8 cellular contexts compared by ENCODE assay signal in the genomic region with DNA sequence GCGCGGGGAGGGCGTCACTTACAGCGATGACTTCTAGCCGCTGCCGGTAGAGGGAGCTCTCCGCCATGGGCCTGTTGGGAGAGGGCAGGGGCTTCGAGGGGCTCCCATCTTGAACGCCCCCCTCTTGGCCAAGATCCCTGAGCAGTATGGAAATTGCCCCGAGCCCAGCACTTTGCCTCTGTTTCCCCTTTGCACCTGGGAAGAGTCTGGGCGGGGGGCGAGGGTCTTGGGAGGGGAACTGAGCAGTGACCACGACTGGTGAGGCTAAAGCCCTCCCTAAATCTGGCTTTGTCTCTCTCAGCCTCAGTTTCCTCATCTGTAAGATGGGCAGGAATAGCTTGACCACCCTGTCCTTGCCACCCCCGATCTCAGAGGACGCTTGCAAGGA. TPM values are rescaled to one million over a fixed set of nuclear protein-coding genes. Genes with fewer than 3 reads are reported as not detected.
A peak's percentile ranks its signal among the peaks of the same experiment; 100 is the strongest.
DNase-seq lines count a peak whose midpoint lies in the region; ATAC-seq, FAIRE-seq and TF ChIP-seq lines count a peak whose summit lies in the region.
"Had no signal": no experiment of that assay in that cellular context is flagged by ENCODE, and none has a peak within 500 bp of the region (broad histone marks: within the 10 kb centered on the region; RNA-seq: fewer than 3 reads in every experiment).

No MANE protein-coding gene starts in this region.

- H3K27me3 Mint-ChIP-seq in H9 (ENCODE audit: low read depth) = peaks cover 46% of the 10 kb centered on the region
- H3K27me3 Mint-ChIP-seq in activated CD4-positive, alpha-beta T cell treated with anti-CD3 and anti-CD28 coated beads, Interleukin-2, amount 10 ng/mL, durations not matched to agents 24 days and 14 days = peaks cover 40% of the 10 kb centered on the region

- no peak overlapping the region for H3K4me3 ChIP-seq in endothelial cell of umbilical vein (replicated peaks in 1 of 3; ENCODE audit: insufficient read depth in 1 of 3, low read depth in 1 of 3, low read length in 3 of 3)
- H3K4me3 ChIP-seq: SJSA1 had no signal

- ATAC-seq in GM21381 (IDR thresholded peaks at IDR 0.05; ENCODE audit: unreplicated experiment) = no peak

- POLR2A ChIA-PET in endothelial cell of umbilical vein (lab: Charles Lee) = interaction anchor here (0.6 kb wide), 1 partner anchor 1053 kb away, joined by 3 read pairs; no protein-coding TSS in a partner anchor

- no peak overlapping the region for H3K27ac Mint-ChIP-seq in H9
- H3K27ac Mint-ChIP-seq in activated CD4-positive, alpha-beta T cell treated with anti-CD3 and anti-CD28 coated beads, Interleukin-2, amount 10 ng/mL, durations not matched to agents 24 days and 14 days = no peak overlapping the region

- H2BK15ac ChIP-seq in H9 (ENCODE audit: low read depth, low read length) = no peak overlapping the region

- no peak overlapping the region for H3K56ac ChIP-seq in H9 (ENCODE audit: insufficient read length, low read depth, low read length)

- no peaks in the 10 kb centered on the region for H3K9me1 ChIP-seq in endothelial cell of umbilical vein (replicated peaks; ENCODE audit: control insufficient read depth, extremely low read depth, insufficient read depth, low read length)

- CTCF ChIA-PET in endothelial cell of umbilical vein (lab: Charles Lee) = interaction anchor here (0.6 to 4.6 kb wide), 40 partner anchors 8 to 534 kb away, joined by 3 to 58 read pairs (median 5); partner anchors contain the start of genes ASF1B, IL27RA, MISP3 and NANOS3

- H3K4me2 ChIP-seq in H9 (ENCODE audit: insufficient read depth, insufficient read length, low read length) (no peak overlapping the region), endothelial cell of umbilical vein (ENCODE audit: insufficient read depth, low read length) (no peak overlapping the region)

- no peak overlapping the region for H3K9ac ChIP-seq in H9 (ENCODE audit: extremely low read depth, insufficient read length, low read length)
- H3K9ac ChIP-seq in endothelial cell of umbilical vein (replicated peaks; ENCODE audit: extremely low read depth, insufficient read depth, low read length) = no peak overlapping the region

- H2AFZ ChIP-seq in H9 (ENCODE audit: low read length) (no peak overlapping the region), endothelial cell of umbilical vein (ENCODE audit: low read depth, low read length) (no peak overlapping the region)

- H3K9me3 Mint-ChIP-seq in H9 = no peaks in the 10 kb centered on the region; a peak in 2 of 5 replicates
- no peaks in the 10 kb centered on the region for H3K9me3 Mint-ChIP-seq in activated CD4-positive, alpha-beta T cell treated with anti-CD3 and anti-CD28 coated beads, Interleukin-2, amount 10 ng/mL, durations not matched to agents 24 days and 14 days

- dilution Hi-C loops in endothelial cell of umbilical vein (cut with MboI; ENCODE audit: extremely low pct_ligation_motif_present, low sequenced_read_pairs) = no loop called here

- H4K5ac ChIP-seq in H9 (ENCODE audit: insufficient read length, low read depth, low read length) = no peak overlapping the region

- H3K4me3 Mint-ChIP-seq in H9 = peak overlapping the region in 1 of 2 experiments; percentile 93; a peak in 3 of 5 replicates
- peak overlapping the region; percentile 80 for H3K4me3 Mint-ChIP-seq in activated CD4-positive, alpha-beta T cell treated with anti-CD3 and anti-CD28 coated beads, Interleukin-2, amount 10 ng/mL, durations not matched to agents 24 days and 14 days

- H4K8ac ChIP-seq in H9 (replicated peaks; ENCODE audit: insufficient read length, low read depth, low read length) = no peak overlapping the region

- intact Hi-C loops in activated CD4-positive, alpha-beta T cell treated with anti-CD3 and anti-CD28 coated beads, Interleukin-2, amount 10 ng/mL, durations not matched to agents 24 days and 14 days (cut with micrococcal nuclease) = loop anchor here (5.0 kb wide), 1 partner anchor 177 kb away; no protein-coding TSS in a partner anchor
- intact Hi-C loops in endothelial cell of umbilical vein (cut with micrococcal nuclease) = loop anchor here (5.0 kb wide), 1 partner anchor 177 kb away; no protein-coding TSS in a partner anchor

- H3K18ac ChIP-seq in H9 (ENCODE audit: insufficient read length, low read depth, low read length) = no peak overlapping the region

- H3K9me3 ChIP-seq in H9 (ENCODE audit: control insufficient read depth, low read depth, low read length) (no peaks in the 10 kb centered on the region), endothelial cell of umbilical vein (replicated peaks; ENCODE audit: control insufficient read depth, insufficient read depth, low read length) (no peaks in the 10 kb centered on the region)
- H3K9me3 ChIP-seq: SJSA1 had no signal

- H3K79me2 ChIP-seq in H9 (ENCODE audit: insufficient read depth, low read length) (no peaks in the 10 kb centered on the region), endothelial cell of umbilical vein (ENCODE audit: control insufficient read depth, insufficient read depth, low read length) (no peaks in the 10 kb centered on the region)

- no peaks in the 10 kb centered on the region for H3K79me1 ChIP-seq in H9 (ENCODE audit: insufficient read depth, low read depth, low read length, poor library complexity, severe bottlenecking)

- H2AK5ac ChIP-seq in H9 (ENCODE audit: insufficient read length, low read length) = no peak overlapping the region

- H3T11ph ChIP-seq in H9 (ENCODE audit: low read length) = no peak overlapping the region

- no peak overlapping the region for H2BK12ac ChIP-seq in H9 (ENCODE audit: insufficient read length, low read depth, low read length)

- H3K23me2 ChIP-seq in H9 (ENCODE audit: insufficient read length, low read depth, low read length, poor library complexity, severe bottlenecking) = peaks cover 6% of the 10 kb centered on the region

- peaks cover 9 to 23% of the 10 kb centered on the region in 2 experiments for H3K4me1 Mint-ChIP-seq in H9
- peaks cover 27% of the 10 kb centered on the region for H3K4me1 Mint-ChIP-seq in activated CD4-positive, alpha-beta T cell treated with anti-CD3 and anti-CD28 coated beads, Interleukin-2, amount 10 ng/mL, durations not matched to agents 24 days and 14 days

- H3K27me3 ChIP-seq in H9 (ENCODE audit: insufficient read depth, low read length) (peaks cover 8% of the 10 kb centered on the region), endothelial cell of umbilical vein (ENCODE audit: control insufficient read depth in 2 of 2, insufficient read depth in 2 of 2, low read length in 2 of 2) (peaks cover 7 to 8% of the 10 kb centered on the region in 2 experiments)

- H3K23ac ChIP-seq in H9 (ENCODE audit: insufficient read length, low read depth, low read length) = no peak overlapping the region

- no peak for TF ChIP-seq POLR2A in endothelial cell of umbilical vein (IDR thresholded peaks at IDR 0.05; ENCODE audit: low read depth, low read length)

- no peak for FAIRE-seq in endothelial cell of umbilical vein (lab: Jason Lieb, UNC)

- BruUV-seq in endothelial cell of umbilical vein (replicated peaks; lab: Mats Ljungman, UMichigan) = no TSS peak

- H2BK5ac ChIP-seq in H9 (ENCODE audit: insufficient read length, low read length) = no peak overlapping the region

- H4K20me1 ChIP-seq in H9 (ENCODE audit: control insufficient read depth, insufficient read depth, insufficient read length) = no peaks in the 10 kb centered on the region
- no peaks in the 10 kb centered on the region for H4K20me1 ChIP-seq in endothelial cell of umbilical vein (replicated peaks; ENCODE audit: control insufficient read depth, extremely low read depth, insufficient read depth, low read length)

- H3K27ac ChIP-seq in H9 (ENCODE audit: insufficient read length, low read depth, low read length) = no peak overlapping the region
- no peak overlapping the region for H3K27ac ChIP-seq in endothelial cell of umbilical vein (ENCODE audit: insufficient read depth, low read depth, low read length)
- H3K27ac ChIP-seq: SJSA1 had no signal

- no peaks in the 10 kb centered on the region; the same call in 1 of the 2 replicates for H3K4me1 ChIP-seq in H9 (ENCODE audit: insufficient read depth, low read length)
- H3K4me1 ChIP-seq in endothelial cell of umbilical vein (ENCODE audit: control insufficient read depth, extremely low read depth, insufficient read depth, low read length) = no peaks in the 10 kb centered on the region

- H4K91ac ChIP-seq in H9 (ENCODE audit: insufficient read length, low read depth, low read length) = no peak overlapping the region

- peak; percentile 85 for TF ChIP-seq CTCF in H9 (conservative IDR thresholded peaks at IDR 0.05)
- peak; percentile 67 to 87 for TF ChIP-seq CTCF in endothelial cell of umbilical vein (IDR thresholded peaks at IDR 0.05; ENCODE audit: extremely low read depth in 1 of 2, insufficient read depth in 1 of 2, low read depth in 1 of 2, low read length in 2 of 2)

- H3K36me3 Mint-ChIP-seq in H9 (ENCODE audit: insufficient read depth in 1 of 3, low read depth in 3 of 3) = peaks cover 0 to 2% (median 0%) of the 10 kb centered on the region in 3 experiments; a peak in 2 of 7 replicates
- peaks cover 2% of the 10 kb centered on the region for H3K36me3 Mint-ChIP-seq in activated CD4-positive, alpha-beta T cell treated with anti-CD3 and anti-CD28 coated beads, Interleukin-2, amount 10 ng/mL, durations not matched to agents 24 days and 14 days (ENCODE audit: low read depth)

- H3K4ac ChIP-seq in H9 (ENCODE audit: low read depth, low read length) = no peak overlapping the region

- H3K14ac ChIP-seq in H9 (ENCODE audit: insufficient read depth, low read length) = no peak overlapping the region

- DNase-seq in H9 (peak; percentile 61), endothelial cell of umbilical vein (ENCODE audit: low read depth, low spot score) (no peak), SK-N-DZ (ENCODE audit: low spot score) (no peak), NCI-H1694 treated with DMSO at 0.1 percent for 48 hours (lab: John Stamatoyannopoulos, UW) (no peak)
- peak; percentile 87 for DNase-seq in activated CD4-positive, alpha-beta T cell treated with anti-CD3 and anti-CD28 coated beads, Interleukin-2, amount 10 ng/mL, durations not matched to agents 24 days and 14 days
- peak; percentile 48 for DNase-seq in stimulated activated CD4-positive, alpha-beta T cell treated with anti-CD3 and anti-CD28 coated beads, Interleukin-1b, Interleukin-23, amount 100 ng/mL, for 48 hours

- WGBS in H9 (ENCODE audit: extremely low coverage, insufficient read length, low lambda C conversion rate) = no CpG with 5 or more reads among the region's 15 CpGs

- H3K36me3 ChIP-seq in endothelial cell of umbilical vein (ENCODE audit: control insufficient read depth in 2 of 2, extremely low read depth in 1 of 2, insufficient read depth in 2 of 2, low read length in 2 of 2) = no peaks in the 10 kb centered on the region
- H3K36me3 ChIP-seq: SJSA1 had no signal

- no peak overlapping the region for H2BK20ac ChIP-seq in H9 (ENCODE audit: low read depth, low read length, poor library complexity, severe bottlenecking)

- H2BK120ac ChIP-seq in H9 (ENCODE audit: low read depth, low read length, poor library complexity, severe bottlenecking) = no peak overlapping the region

RNA-seq across cellular contexts. Expression of gene PALM3, which starts 2.8 kb away (rescaled TPM):
- total RNA-seq in H9 (2021) (11.5 and 13.5 TPM in 2 replicates), endothelial cell of umbilical vein (0.31 TPM in 1 of 2 replicates, not detected in the other)
- 0.28 TPM in 1 of 2 replicates, not detected in the other for total RNA-seq in activated CD4-positive, alpha-beta T cell treated with anti-CD3 and anti-CD28 coated beads, Interleukin-2, amount 10 ng/mL, durations not matched to agents 24 days and 14 days
- polyA plus RNA-seq in endothelial cell of umbilical vein = 0.08 TPM in 2 replicates
- polyA plus RNA-seq in endothelial cell of umbilical vein (2011; cell fraction: cytosol; rRNA removed) = 0.03 and 0.06 TPM in 2 replicates
- polyA plus RNA-seq in endothelial cell of umbilical vein (2011; cell fraction: nucleus; rRNA removed) = not detected in 2 replicates
- 0.28 TPM in 1 of 2 replicates, not detected in the other for polyA plus RNA-seq in endothelial cell of umbilical vein (2012)
- not detected in 2 replicates for polyA minus RNA-seq in endothelial cell of umbilical vein
- polyA minus RNA-seq in endothelial cell of umbilical vein (2011; cell fraction: cytosol; rRNA and poly(A)+ RNA removed) = not detected
- polyA minus RNA-seq in endothelial cell of umbilical vein (2011; cell fraction: nucleus; rRNA and poly(A)+ RNA removed) = not detected in 2 replicates
- 1.8 TPM in 1 of 2 replicates, not detected in the other for polyA plus RNA-seq in SK-N-DZ (2014; cell fraction: cytosol; rRNA removed)
- 0.82 and 0.93 TPM in 2 replicates for polyA plus RNA-seq in SK-N-DZ (2014; cell fraction: nucleus; rRNA removed)
- total RNA-seq: SJSA1 had no signal

RNA-seq across cellular contexts. Expression of gene MISP3, which starts 13.5 kb away (rescaled TPM):
- total RNA-seq in H9 (2021) = 0.26 and 0.72 TPM in 2 replicates
- 2.7 and 3.6 TPM in 2 replicates for total RNA-seq in activated CD4-positive, alpha-beta T cell treated with anti-CD3 and anti-CD28 coated beads, Interleukin-2, amount 10 ng/mL, durations not matched to agents 24 days and 14 days
- total RNA-seq in endothelial cell of umbilical vein = 0.31 TPM in 1 of 2 replicates, not detected in the other
- polyA plus RNA-seq in endothelial cell of umbilical vein = 0.25 and 0.26 TPM in 2 replicates
- 0.13 and 0.41 TPM in 2 replicates for polyA plus RNA-seq in endothelial cell of umbilical vein (2011; cell fraction: cytosol; rRNA removed)
- polyA plus RNA-seq in endothelial cell of umbilical vein (2011; cell fraction: nucleus; rRNA removed) = 0.13 and 0.14 TPM in 2 replicates
- 0.39 and 0.68 TPM in 2 replicates for polyA plus RNA-seq in endothelial cell of umbilical vein (2012)
- 0.11 and 0.19 TPM in 2 replicates for polyA minus RNA-seq in endothelial cell of umbilical vein
- not detected for polyA minus RNA-seq in endothelial cell of umbilical vein (2011; cell fraction: cytosol; rRNA and poly(A)+ RNA removed)
- polyA minus RNA-seq in endothelial cell of umbilical vein (2011; cell fraction: nucleus; rRNA and poly(A)+ RNA removed) = not detected in 2 replicates
- 1.3 and 2.7 TPM in 2 replicates for polyA plus RNA-seq in SK-N-DZ (2014; cell fraction: cytosol; rRNA removed)
- polyA plus RNA-seq in SK-N-DZ (2014; cell fraction: nucleus; rRNA removed) = 2.3 and 3.9 TPM in 2 replicates

RNA-seq across cellular contexts. Expression of gene C19orf67, which starts 26.5 kb away (rescaled TPM):
- total RNA-seq in H9 (2021) (0.39 and 0.72 TPM in 2 replicates), endothelial cell of umbilical vein (0.55 TPM in 1 of 2 replicates, not detected in the other)
- 0.54 and 0.58 TPM in 2 replicates for total RNA-seq in activated CD4-positive, alpha-beta T cell treated with anti-CD3 and anti-CD28 coated beads, Interleukin-2, amount 10 ng/mL, durations not matched to agents 24 days and 14 days
- not detected in 2 replicates for polyA plus RNA-seq in endothelial cell of umbilical vein
- polyA plus RNA-seq in endothelial cell of umbilical vein (2011; cell fraction: cytosol; rRNA removed) = not detected in 2 replicates
- polyA plus RNA-seq in endothelial cell of umbilical vein (2011; cell fraction: nucleus; rRNA removed) = not detected in 2 replicates
- polyA plus RNA-seq in endothelial cell of umbilical vein (2012) = not detected in 2 replicates
- 0.40 TPM in 1 of 2 replicates, not detected in the other for polyA minus RNA-seq in endothelial cell of umbilical vein
- not detected for polyA minus RNA-seq in endothelial cell of umbilical vein (2011; cell fraction: cytosol; rRNA and poly(A)+ RNA removed)
- not detected in 2 replicates for polyA minus RNA-seq in endothelial cell of umbilical vein (2011; cell fraction: nucleus; rRNA and poly(A)+ RNA removed)
- polyA plus RNA-seq in SK-N-DZ (2014; cell fraction: cytosol; rRNA removed) = not detected in 2 replicates
- polyA plus RNA-seq in SK-N-DZ (2014; cell fraction: nucleus; rRNA removed) = 2.9 TPM in 1 of 2 replicates, not detected in the other
- total RNA-seq: SJSA1 had no signal

RNA-seq across cellular contexts. Expression of gene IL27RA, which starts 27.5 kb away (rescaled TPM):
- total RNA-seq in H9 (2021) = 13.6 and 14.6 TPM in 2 replicates
- 81.6 and 86.4 TPM in 2 replicates for total RNA-seq in activated CD4-positive, alpha-beta T cell treated with anti-CD3 and anti-CD28 coated beads, Interleukin-2, amount 10 ng/mL, durations not matched to agents 24 days and 14 days
- total RNA-seq in endothelial cell of umbilical vein = 3.7 and 4.5 TPM in 2 replicates
- 1.6 and 1.8 TPM in 2 replicates for polyA plus RNA-seq in endothelial cell of umbilical vein
- polyA plus RNA-seq in endothelial cell of umbilical vein (2011; cell fraction: cytosol; rRNA removed) = 1.6 and 1.9 TPM in 2 replicates
- polyA plus RNA-seq in endothelial cell of umbilical vein (2011; cell fraction: nucleus; rRNA removed) = 0.86 and 1.1 TPM in 2 replicates
- 2.1 and 2.4 TPM in 2 replicates for polyA plus RNA-seq in endothelial cell of umbilical vein (2012)
- 1.1 and 1.8 TPM in 2 replicates for polyA minus RNA-seq in endothelial cell of umbilical vein
- 8.2 TPM for polyA minus RNA-seq in endothelial cell of umbilical vein (2011; cell fraction: cytosol; rRNA and poly(A)+ RNA removed)
- 0.14 and 0.38 TPM in 2 replicates for polyA minus RNA-seq in endothelial cell of umbilical vein (2011; cell fraction: nucleus; rRNA and poly(A)+ RNA removed)
- polyA plus RNA-seq in SK-N-DZ (2014; cell fraction: cytosol; rRNA removed) = 0.37 and 1.1 TPM in 2 replicates
- 0.46 and 1.4 TPM in 2 replicates for polyA plus RNA-seq in SK-N-DZ (2014; cell fraction: nucleus; rRNA removed)

RNA-seq across cellular contexts. Expression of gene RLN3, which starts 31.1 kb away (rescaled TPM):
- not detected in 2 replicates for total RNA-seq in H9 (2021)
- not detected in 2 replicates for total RNA-seq in activated CD4-positive, alpha-beta T cell treated with anti-CD3 and anti-CD28 coated beads, Interleukin-2, amount 10 ng/mL, durations not matched to agents 24 days and 14 days
- not detected in 2 replicates for total RNA-seq in endothelial cell of umbilical vein
- not detected in 2 replicates for polyA plus RNA-seq in endothelial cell of umbilical vein
- not detected in 2 replicates for polyA plus RNA-seq in endothelial cell of umbilical vein (2011; cell fraction: cytosol; rRNA removed)
- not detected in 2 replicates for polyA plus RNA-seq in endothelial cell of umbilical vein (2011; cell fraction: nucleus; rRNA removed)
- polyA plus RNA-seq in endothelial cell of umbilical vein (2012) = not detected in 2 replicates
- not detected in 2 replicates for polyA minus RNA-seq in endothelial cell of umbilical vein
- not detected for polyA minus RNA-seq in endothelial cell of umbilical vein (2011; cell fraction: cytosol; rRNA and poly(A)+ RNA removed)
- polyA minus RNA-seq in endothelial cell of umbilical vein (2011; cell fraction: nucleus; rRNA and poly(A)+ RNA removed) = not detected in 2 replicates
- polyA plus RNA-seq in SK-N-DZ (2014; cell fraction: cytosol; rRNA removed) = not detected in 2 replicates
- not detected in 2 replicates for polyA plus RNA-seq in SK-N-DZ (2014; cell fraction: nucleus; rRNA removed)
- total RNA-seq: SJSA1 had no signal

Comparison
In these comparisons a context has a peak if more than half of its experiments do, and no peak if none do; other contexts are left out.
1. DNase-seq: peak in H9 (single experiment), activated CD4-positive, alpha-beta T cell treated with anti-CD3 and anti-CD28 coated beads, Interleukin-2, amount 10 ng/mL, durations not matched to agents 24 days and 14 days (single experiment) and stimulated activated CD4-positive, alpha-beta T cell treated with anti-CD3 and anti-CD28 coated beads, Interleukin-1b, Interleukin-23, amount 100 ng/mL, for 48 hours (single experiment); none in endothelial cell of umbilical vein (single experiment), SK-N-DZ (single experiment) and NCI-H1694 treated with DMSO at 0.1 percent for 48 hours (single experiment).